ENCODE assay signal across 18 cellular contexts in the genomic region with DNA sequence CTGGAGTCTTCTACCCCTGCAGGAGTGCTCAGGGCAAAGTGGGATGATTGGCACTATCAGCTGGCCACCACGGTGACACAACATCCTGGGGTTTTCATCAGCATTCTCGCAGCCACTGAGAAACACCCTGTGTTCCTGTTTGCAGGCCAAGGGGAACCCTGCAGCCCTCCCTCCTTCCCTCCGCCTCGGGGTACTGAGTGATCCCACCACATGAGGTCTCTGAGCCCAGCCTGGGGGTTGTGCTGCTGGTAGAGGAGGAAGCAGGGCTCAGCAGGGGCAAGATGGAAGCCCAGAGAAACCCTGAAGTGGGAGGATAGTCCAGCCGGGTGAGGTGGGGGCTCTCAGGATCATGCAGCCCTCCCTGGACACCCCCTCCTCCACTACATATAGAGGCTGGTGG. TPM values are rescaled to one million over a fixed set of nuclear protein-coding genes. Genes with fewer than 3 reads are reported as not detected.
DNase-seq lines count a peak whose midpoint lies in the region; ATAC-seq and TF ChIP-seq lines count a peak whose summit lies in the region.
"Had no signal": no experiment of that assay in that cellular context is flagged by ENCODE, and none has a peak within 500 bp of the region (broad histone marks: within the 10 kb centered on the region; RNA-seq: fewer than 3 reads in every experiment).

A gene with protein sequence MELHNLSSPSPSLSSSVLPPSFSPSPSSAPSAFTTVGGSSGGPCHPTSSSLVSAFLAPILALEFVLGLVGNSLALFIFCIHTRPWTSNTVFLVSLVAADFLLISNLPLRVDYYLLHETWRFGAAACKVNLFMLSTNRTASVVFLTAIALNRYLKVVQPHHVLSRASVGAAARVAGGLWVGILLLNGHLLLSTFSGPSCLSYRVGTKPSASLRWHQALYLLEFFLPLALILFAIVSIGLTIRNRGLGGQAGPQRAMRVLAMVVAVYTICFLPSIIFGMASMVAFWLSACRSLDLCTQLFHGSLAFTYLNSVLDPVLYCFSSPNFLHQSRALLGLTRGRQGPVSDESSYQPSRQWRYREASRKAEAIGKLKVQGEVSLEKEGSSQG (minus strand): TSS at position 40 of the 400 bp plus-strand sequence. CDS start 73 bp downstream, outside the sequence.

- H3K36me3 ChIP-seq in GM23338 (ENCODE audit: insufficient read depth): no peaks in the 10 kb centered on the region
- H3K36me3 ChIP-seq: BE2C had no signal

- no peaks in the 10 kb centered on the region for H3F3A ChIP-seq in GM23338 (replicated peaks; ENCODE audit: low read depth)

- H3K9me3 Mint-ChIP-seq in CD14-positive monocyte: peaks cover 0 to 7% (median 1%) of the 10 kb centered on the region in 7 donors
- no peaks in the 10 kb centered on the region for H3K9me3 Mint-ChIP-seq in GM23338
- no peaks in the 10 kb centered on the region for H3K9me3 Mint-ChIP-seq in WTC11
- H3K9me3 Mint-ChIP-seq in nephron progenitor cell: no peaks in the 10 kb centered on the region
- H3K9me3 Mint-ChIP-seq: IgD-negative memory B cell, nephron had no signal

- CTCF ChIA-PET in WTC11 (lab: Charles Lee) (no interaction called here), GM10248 (lab: Yijun Ruan, JAX) (interaction anchor here (1.0 to 1.5 kb wide), 3 partner anchors 9 to 11 kb away, joined by 3 read pairs; no protein-coding TSS in a partner anchor)

- POLR2A ChIA-PET in WTC11 (lab: Charles Lee): no interaction called here
- POLR2A ChIA-PET in GM10248 (lab: Yijun Ruan, JAX): no interaction called here

- ATAC-seq in GM23338 (peak; percentile 15; the same call in 2 of the 3 replicates), WTC11 (no peak)
- ATAC-seq: sciatic nerve had no signal

- H3K79me2 ChIP-seq in GM23338 (replicated peaks; ENCODE audit: insufficient read depth): no peaks in the 10 kb centered on the region

- H3K27ac Mint-ChIP-seq in CD14-positive monocyte (peak within 1 kb of the TSS; percentile 76 to 94 (median 84)), GM23338 (no peak within 1 kb of the TSS), WTC11 (peak within 1 kb of the TSS; percentile 57; the same call in 1 of the 2 replicates), nephron progenitor cell (peak within 1 kb of the TSS; percentile 75)
- H3K27ac Mint-ChIP-seq: activated naive CD8-positive, alpha-beta T cell; IgD-negative memory B cell; nephron had no signal

- no peak within 1 kb of the TSS for H3K4me3 ChIP-seq in GM23338

- H3K4me2 ChIP-seq in GM23338: no peak within 1 kb of the TSS

- peaks cover 5% of the 10 kb centered on the region; the same call in 1 of the 2 replicates for H4K20me1 ChIP-seq in GM23338 (replicated peaks; ENCODE audit: insufficient read depth)

- DNase-seq in CD14-positive monocyte (ENCODE audit: low spot score): peak; percentile 81
- DNase-seq in GM23338 (ENCODE audit: low spot score): no peak
- DNase-seq in WTC11 (ENCODE audit: low spot score): no peak
- no peak for DNase-seq in nephron progenitor cell
- DNase-seq in GM10248 (ENCODE audit: extremely low spot score): no peak
- no peak for DNase-seq in DMS153 treated with DMSO at 0.1 percent for 48 hours (lab: John Stamatoyannopoulos, UW; ENCODE audit: unreplicated experiment)
- no peak for DNase-seq in NCI-H187 (lab: John Stamatoyannopoulos, UW)
- DNase-seq: BE2C; DND-41; HCEC 1CT; NCI-H1417 treated with DMSO at 0.1 percent for 48 hours; NCI-H446; stimulated activated naive CD4-positive, alpha-beta T cell had no signal

- H2AFZ ChIP-seq in GM23338: no peak within 1 kb of the TSS

- no peaks in the 10 kb centered on the region for H3K27me3 ChIP-seq in GM23338 (ENCODE audit: insufficient read depth)
- H3K27me3 ChIP-seq: BE2C had no signal

- peaks cover 0 to 5% (median 3%) of the 10 kb centered on the region in 3 donors for H3K27me3 Mint-ChIP-seq in CD14-positive monocyte (ENCODE audit: low read depth in 3 of 3)
- peaks cover 4% of the 10 kb centered on the region for H3K27me3 Mint-ChIP-seq in GM23338 (ENCODE audit: insufficient read depth, low read depth, poor library complexity)
- H3K27me3 Mint-ChIP-seq in WTC11 (ENCODE audit: low read depth): no peaks in the 10 kb centered on the region
- peaks cover 13% of the 10 kb centered on the region for H3K27me3 Mint-ChIP-seq in nephron progenitor cell (ENCODE audit: low read depth, poor library complexity)
- H3K27me3 Mint-ChIP-seq: activated naive CD8-positive, alpha-beta T cell; IgD-negative memory B cell had no signal

- 0 out of 2 replicates have a peak, but pooled peaks cover under 1% of the 10 kb centered on the region for H3K4me1 ChIP-seq in GM23338 (ENCODE audit: insufficient read depth)
- H3K4me1 ChIP-seq: BE2C had no signal

- intact Hi-C loops in CD14-positive monocyte (cut with micrococcal nuclease): loop anchor here in 1 of 2 donors (5.0 kb wide), 1 partner anchor 38 kb away; no protein-coding TSS in a partner anchor

- H3K4me3 Mint-ChIP-seq in CD14-positive monocyte: peak within 1 kb of the TSS; percentile 45 to 74
- no peak within 1 kb of the TSS for H3K4me3 Mint-ChIP-seq in GM23338
- H3K4me3 Mint-ChIP-seq in WTC11: no peak within 1 kb of the TSS
- no peak within 1 kb of the TSS for H3K4me3 Mint-ChIP-seq in nephron progenitor cell
- H3K4me3 Mint-ChIP-seq: activated naive CD8-positive, alpha-beta T cell; IgD-negative memory B cell; nephron had no signal

- H3K27ac ChIP-seq in GM23338 (ENCODE audit: low read depth): no peak within 1 kb of the TSS

- H3K36me3 Mint-ChIP-seq in CD14-positive monocyte (peaks cover 13 to 18% of the 10 kb centered on the region in 2 donors), GM23338 (ENCODE audit: low read depth) (peaks cover 5% of the 10 kb centered on the region; the same call in 2 of the 3 replicates), WTC11 (peaks cover 3% of the 10 kb centered on the region; the same call in 1 of the 2 replicates), nephron progenitor cell (ENCODE audit: low read depth) (peaks cover 12% of the 10 kb centered on the region)
- H3K36me3 Mint-ChIP-seq: activated naive CD8-positive, alpha-beta T cell had no signal

- no peaks in the 10 kb centered on the region for H3K9me2 ChIP-seq in GM23338 (ENCODE audit: insufficient read depth)

- no peak for TF ChIP-seq CTCF in CD14-positive monocyte (IDR thresholded peaks at IDR 0.05)
- no peak for TF ChIP-seq CTCF in GM23338 (conservative IDR thresholded peaks at IDR 0.05; ENCODE audit: low read depth in 2 of 2)
- TF ChIP-seq CTCF in WTC11 (IDR thresholded peaks at IDR 0.05): no peak
- no peak for TF ChIP-seq CTCF in nephron progenitor cell (IDR thresholded peaks at IDR 0.05)
- no peak for TF ChIP-seq CTCF in GM10248 (IDR thresholded peaks at IDR 0.05; ENCODE audit: control extremely low read depth, extremely low read depth, low read depth, missing control alignments)

- H3K4me1 Mint-ChIP-seq in CD14-positive monocyte (peaks cover 50% of the 10 kb centered on the region), GM23338 (peaks cover 11% of the 10 kb centered on the region), WTC11 (peaks cover 13% of the 10 kb centered on the region), nephron progenitor cell (peaks cover 6% of the 10 kb centered on the region)

TF ChIP-seq in WTC11, 78 proteins besides CTCF, POLR2A, EP300 and RAD21:
- no peak for TF ChIP-seq JUN (CRISPR knock-in tag; IDR thresholded peaks at IDR 0.05)
- no peak for TF ChIP-seq SMAD4 (CRISPR knock-in tag; IDR thresholded peaks at IDR 0.05)
- no peak for TF ChIP-seq EMX1 (CRISPR knock-in tag; IDR thresholded peaks at IDR 0.05)
- TF ChIP-seq OVOL2 (CRISPR knock-in tag; IDR thresholded peaks at IDR 0.05; ENCODE audit: borderline replicate concordance): no peak
- TF ChIP-seq, protein P1, sequence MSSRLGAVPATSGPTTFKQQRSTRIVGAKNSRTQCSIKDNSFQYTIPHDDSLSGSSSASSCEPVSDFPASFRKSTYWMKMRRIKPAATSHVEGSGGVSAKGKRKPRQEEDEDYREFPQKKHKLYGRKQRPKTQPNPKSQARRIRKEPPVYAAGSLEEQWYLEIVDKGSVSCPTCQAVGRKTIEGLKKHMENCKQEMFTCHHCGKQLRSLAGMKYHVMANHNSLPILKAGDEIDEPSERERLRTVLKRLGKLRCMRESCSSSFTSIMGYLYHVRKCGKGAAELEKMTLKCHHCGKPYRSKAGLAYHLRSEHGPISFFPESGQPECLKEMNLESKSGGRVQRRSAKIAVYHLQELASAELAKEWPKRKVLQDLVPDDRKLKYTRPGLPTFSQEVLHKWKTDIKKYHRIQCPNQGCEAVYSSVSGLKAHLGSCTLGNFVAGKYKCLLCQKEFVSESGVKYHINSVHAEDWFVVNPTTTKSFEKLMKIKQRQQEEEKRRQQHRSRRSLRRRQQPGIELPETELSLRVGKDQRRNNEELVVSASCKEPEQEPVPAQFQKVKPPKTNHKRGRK (CRISPR knock-in tag; IDR thresholded peaks at IDR 0.05; ENCODE audit: borderline replicate concordance): no peak
- TF ChIP-seq NR2C2 (CRISPR knock-in tag; IDR thresholded peaks at IDR 0.05): no peak
- TF ChIP-seq ATF1 (CRISPR knock-in tag; IDR thresholded peaks at IDR 0.05): no peak
- TF ChIP-seq NFE2L1 (CRISPR knock-in tag; IDR thresholded peaks at IDR 0.05): no peak

RNA-seq across cellular contexts. Expression of the gene that starts here (rescaled TPM):
- polyA plus RNA-seq in CD14-positive monocyte: 1 to 10 TPM; 3.8 to 5.7 TPM
- total RNA-seq in GM23338 (2014; rRNA removed; shearing (Covaris generic)): 0.31 and 0.69 TPM in 2 replicates
- polyA plus RNA-seq in GM23338 (2016; fragmentation: Nextera tagmentation; extraction: Ambion mirVana): 1.2 and 1.5 TPM in 2 replicates
- total RNA-seq in WTC11 (2021): 2.6 to 2.7 TPM (median 2.7 TPM) in 3 replicates
- total RNA-seq: OCI-LY7 had no signal

Comparison
In these comparisons a context has a peak if more than half of its experiments do, and no peak if none do; other contexts are left out.
1. H3K4me3 Mint-ChIP-seq: peak in CD14-positive monocyte (2 of 2); none in GM23338 (single experiment), WTC11 (single experiment) and nephron progenitor cell (single experiment).